ENCODE assay signal across 1 cellular context in genomic region chr5:157761690-157762611, GRCh38.
TF ChIP-seq lines count a peak whose summit lies in the region.

No MANE protein-coding gene starts in this region.

TF ChIP-seq in liver, 16 proteins besides CTCF, POLR2A, EP300 and RAD21 (continued from another document):
- TF ChIP-seq ZBTB33 (IDR thresholded peaks at IDR 0.05) (no peak), TAF1 (conservative IDR thresholded peaks at IDR 0.05) (no peak), MAX (IDR thresholded peaks at IDR 0.05) (no peak), JUND (IDR thresholded peaks at IDR 0.05) (no peak), FOXA2 (IDR thresholded peaks at IDR 0.05) (no peak), RXRA (IDR thresholded peaks at IDR 0.05) (no peak), NR2F2 (IDR thresholded peaks at IDR 0.05) (no peak), SP1 (IDR thresholded peaks at IDR 0.05) (no peak), REST (IDR thresholded peaks at IDR 0.05) (no peak), GABPA (IDR thresholded peaks at IDR 0.05 in 1 of 2, conservative IDR thresholded peaks at IDR 0.05 in 1 of 2) (no peak), ATF3 (IDR thresholded peaks at IDR 0.05) (no peak)
